21 cellular contexts compared by ENCODE assay signal in the genomic region with DNA sequence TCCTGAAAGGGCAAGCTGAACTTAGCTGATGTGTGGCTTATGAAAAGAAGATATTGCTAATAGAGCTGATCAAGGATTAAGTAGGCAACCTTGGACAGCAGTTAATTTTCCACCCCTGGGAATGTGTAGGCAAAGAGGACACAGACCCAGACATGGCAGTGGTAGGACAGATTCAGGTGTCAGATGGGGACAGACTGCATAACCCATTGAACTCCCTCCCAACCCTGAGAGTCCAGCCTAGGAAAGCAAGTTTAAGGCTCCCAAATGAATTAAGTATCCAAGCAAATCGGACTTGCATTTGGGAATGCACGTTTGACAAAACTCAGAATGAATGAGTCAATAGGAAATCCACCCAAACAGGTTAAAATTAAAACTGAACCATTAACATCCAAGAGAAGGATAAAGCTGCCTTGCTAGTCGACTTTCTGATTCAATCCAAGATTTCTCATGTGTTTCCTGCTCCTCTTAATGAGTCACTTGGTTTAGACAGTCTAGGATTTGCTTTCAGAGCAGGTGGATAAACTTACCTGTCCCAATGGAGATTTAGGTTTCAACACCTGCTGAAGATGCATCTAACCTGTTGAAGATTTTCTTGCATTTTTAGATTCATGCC.
"Had no signal": no experiment of that assay in that cellular context is flagged by ENCODE, and none has a peak within 500 bp of the region (broad histone marks: within the 10 kb centered on the region; RNA-seq: fewer than 3 reads in every experiment).

No MANE protein-coding gene starts in this region.

- H3K4me1 ChIP-seq: ascending aorta, foreskin keratinocyte, neural progenitor cell, tibial artery had no signal

- H3K9me3 ChIP-seq: ascending aorta, tibial artery had no signal

- H3K4me2 ChIP-seq: neural progenitor cell had no signal

- H2AFZ ChIP-seq: neural progenitor cell had no signal

- H3K27ac ChIP-seq: ascending aorta, foreskin keratinocyte, neural progenitor cell, tibial artery had no signal

- ATAC-seq: activated naive CD4-positive, alpha-beta T cell treated with anti-CD3 and anti-CD28 coated beads, Interleukin-2, amount 50 U/mL, for 72 hours; activated T-helper 17 cell treated with anti-CD3 and anti-CD28 coated beads, Interleukin-2, amount 50 U/mL, for 72 hours; foreskin keratinocyte; naive thymus-derived CD4-positive, alpha-beta T cell; stimulated activated naive CD8-positive, alpha-beta T cell treated with anti-CD3 and anti-CD28 coated beads, Interleukin-15, Interleukin-2, amounts not matched to agents 100 U/mL and 50 U/mL, for 24 hours; WTC11 had no signal

- H3K27me3 ChIP-seq: ascending aorta, foreskin keratinocyte, neural progenitor cell, tibial artery had no signal

- H3K36me3 ChIP-seq: ascending aorta, neural progenitor cell, tibial artery had no signal

- H3K4me3 ChIP-seq: ascending aorta, lung, neural progenitor cell, tibial artery had no signal

- DNase-seq: activated CD8-positive, alpha-beta memory T cell treated with anti-CD3 and anti-CD28 coated beads, Interleukin-2, amount 50 U/mL, for 4 hours; activated T-cell treated with anti-CD3 and anti-CD28 coated beads, Interleukin-2, amount 50 U/mL, for 24 hours; cerebellar nuclear complex; cortex of kidney; foreskin keratinocyte; hippocampal formation; kidney glomerular epithelial cell; naive thymus-derived CD4-positive, alpha-beta T cell; retina; stimulated activated CD4-positive, alpha-beta T cell treated with anti-CD3 and anti-CD28 coated beads, Interleukin-12 subunit alpha, Interleukin-12 subunit beta, amount 100 ng/mL, for 4 hours; stimulated activated CD4-positive, alpha-beta T cell treated with anti-CD3 and anti-CD28 coated beads, Interleukin-4, amount 100 ng/mL, for 4 hours; stimulated activated naive CD8-positive, alpha-beta T cell treated with anti-CD3 and anti-CD28 coated beads, Interleukin-15, Interleukin-2, amounts not matched to agents 100 U/mL and 50 U/mL, for 24 hours; substantia nigra; T-helper 9 cell; tibial artery had no signal

- H3K9ac ChIP-seq: neural progenitor cell had no signal
